27 cellular contexts compared by ENCODE assay signal in the genomic region with DNA sequence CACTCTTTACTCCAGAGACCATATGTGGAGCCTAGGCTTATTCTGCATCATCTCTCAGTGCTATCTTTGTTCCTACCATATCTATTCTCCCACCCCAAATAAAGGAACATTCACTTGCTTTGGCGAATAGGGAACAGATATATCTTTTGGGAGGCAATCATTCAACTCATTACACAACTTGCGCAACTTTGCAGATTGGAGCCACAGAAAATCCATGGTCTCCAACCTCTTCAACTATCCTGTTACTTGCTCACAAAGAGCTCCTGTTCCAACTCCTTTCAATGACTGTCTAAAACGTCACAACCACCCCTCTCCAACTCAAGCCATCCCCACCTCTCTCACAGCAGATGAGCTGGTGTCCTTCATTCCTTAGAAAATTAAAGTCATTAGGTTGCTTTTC.
DNase-seq lines count a peak whose midpoint lies in the region; ATAC-seq, FAIRE-seq and TF ChIP-seq lines count a peak whose summit lies in the region.
"Had no signal": no experiment of that assay in that cellular context is flagged by ENCODE, and none has a peak within 500 bp of the region (broad histone marks: within the 10 kb centered on the region; RNA-seq: fewer than 3 reads in every experiment).

No MANE protein-coding gene starts in this region.

- H3K14ac ChIP-seq in IMR-90 (replicated peaks; ENCODE audit: low read depth, low read length) (no peak overlapping the region), H1 (ENCODE audit: insufficient read length) (no peak overlapping the region)

- 50% methylated on average over 2 of the region's 3 CpGs; no CpG with 5 or more reads in 1 of the 2 experiments for WGBS in IMR-90 (ENCODE audit: extremely low coverage in 2 of 2, insufficient read length in 1 of 2), 2 experiments
- 4% methylated on average over 3 of the region's 3 CpGs for WGBS in K562 (ENCODE audit: insufficient coverage, low coverage, missing lambda C conversion rate)
- WGBS in H1 (ENCODE audit: extremely low coverage in 1 of 2, insufficient coverage in 1 of 2, insufficient read length in 1 of 2, insufficient replicate concordance in 2 of 2, low coverage in 1 of 2, low lambda C conversion rate in 2 of 2, missing lambda C conversion rate in 1 of 2), 2 experiments = 90% methylated on average over 3 of the region's 3 CpGs; no CpG with 5 or more reads in 1 of the 2 experiments

- peaks cover 7% of the 10 kb centered on the region for H3K27me3 Mint-ChIP-seq in nephron progenitor cell (ENCODE audit: low read depth, poor library complexity)
- H3K27me3 Mint-ChIP-seq: CD4-positive, CD25-positive, alpha-beta regulatory T cell; CD8-positive, alpha-beta memory T cell had no signal

- H3K27ac ChIP-seq in IMR-90 (ENCODE audit: insufficient read depth, low read length) (no peak overlapping the region), K562 (ENCODE audit: extremely low read depth, low read depth, low read length) (no peak overlapping the region), H1 (ENCODE audit: low read depth, low read length) (no peak overlapping the region)
- H3K27ac ChIP-seq: BLaER1 had no signal

- H3K79me2 ChIP-seq in K562 (ENCODE audit: control insufficient read depth, insufficient read depth, low read length) = no peaks in the 10 kb centered on the region
- H3K79me2 ChIP-seq in H1 (ENCODE audit: control insufficient read depth in 1 of 2, insufficient read depth in 2 of 2, low read length in 2 of 2) = no peaks in the 10 kb centered on the region

- peaks cover 10% of the 10 kb centered on the region for H3K9me3 Mint-ChIP-seq in nephron progenitor cell
- H3K9me3 Mint-ChIP-seq: CD8-positive, alpha-beta memory T cell had no signal

- no peak overlapping the region for H2BK5ac ChIP-seq in IMR-90 (ENCODE audit: low read depth, low read length, poor library complexity, severe bottlenecking)
- no peak overlapping the region for H2BK5ac ChIP-seq in H1 (ENCODE audit: low read depth, low read length)

- H3K4me3 ChIP-seq in IMR-90 (ENCODE audit: insufficient read depth, low read depth, low read length) (no peak overlapping the region), K562 (no peak overlapping the region), H1 (ENCODE audit: extremely low read depth in 1 of 4, insufficient read depth in 2 of 4, low read depth in 3 of 4, low read length in 4 of 4) (no peak overlapping the region)
- H3K4me3 ChIP-seq: BLaER1, GM12878 had no signal

- intact Hi-C loops in IMR-90 (cut with micrococcal nuclease) (no loop called here), K562 (cut with micrococcal nuclease) (no loop called here), Right ventricle myocardium superior (cut with DNase I) (no loop called here)

- no peak overlapping the region for H2AK5ac ChIP-seq in IMR-90 (ENCODE audit: low read depth, low read length)
- no peak overlapping the region for H2AK5ac ChIP-seq in H1 (ENCODE audit: low read depth, low read length)

- no peak overlapping the region for H3K56ac ChIP-seq in IMR-90 (ENCODE audit: extremely low read depth, insufficient read depth, low read length)
- H3K56ac ChIP-seq in H1 (replicated peaks; ENCODE audit: insufficient read length, low read depth, low read length) = no peak overlapping the region

- H4K8ac ChIP-seq in IMR-90 (ENCODE audit: low read depth in 2 of 2, low read length in 2 of 2) (no peak overlapping the region), H1 (ENCODE audit: extremely low read depth, insufficient read depth, low read length) (no peak overlapping the region)

- H3K36me3 Mint-ChIP-seq in nephron progenitor cell (ENCODE audit: low read depth) = no peaks in the 10 kb centered on the region
- H3K36me3 Mint-ChIP-seq: CD14-positive monocyte; CD4-positive, alpha-beta memory T cell; CD4-positive, CD25-positive, alpha-beta regulatory T cell; CD8-positive, alpha-beta memory T cell had no signal

- POLR2A ChIA-PET in IMR-90 (lab: Charles Lee; ENCODE audit: unreplicated experiment) (no interaction called here), K562 (lab: Yijun Ruan, JAX) (no interaction called here), H1 (lab: Charles Lee; ENCODE audit: partially characterized antibody) (no interaction called here)

- H3K4me1 ChIP-seq in IMR-90 (ENCODE audit: control insufficient read depth, insufficient read depth, low read length) (no peaks in the 10 kb centered on the region), K562 (replicated peaks in 1 of 2; ENCODE audit: control insufficient read depth in 2 of 2, insufficient read depth in 2 of 2, low read length in 2 of 2) (no peaks in the 10 kb centered on the region), H1 (replicated peaks in 1 of 4; ENCODE audit: control insufficient read depth in 3 of 4, insufficient read depth in 4 of 4, low read length in 3 of 4) (peaks cover 0 to 4% (median under 1%) of the 10 kb centered on the region in 4 experiments; a peak in 2 of 7 replicates)
- H3K4me1 ChIP-seq: BE2C, BLaER1 had no signal

- H2BK20ac ChIP-seq in IMR-90 (ENCODE audit: low read depth, low read length) (no peak overlapping the region), H1 (ENCODE audit: low read length) (no peak overlapping the region)

- TF ChIP-seq CTCF in IMR-90 (conservative IDR thresholded peaks at IDR 0.05; ENCODE audit: low read depth, low read length) (no peak), K562 (IDR thresholded peaks at IDR 0.05 in 2 of 3, conservative IDR thresholded peaks at IDR 0.05 in 1 of 3; ENCODE audit: insufficient read depth in 2 of 3, low read depth in 1 of 3, low read length in 3 of 3) (no peak), H1 (IDR thresholded peaks at IDR 0.05; ENCODE audit: control extremely low read depth in 1 of 3, insufficient read depth in 1 of 3, low read depth in 1 of 3, low read length in 3 of 3) (no peak), nephron progenitor cell (IDR thresholded peaks at IDR 0.05) (no peak)

- H2BK120ac ChIP-seq in IMR-90 (ENCODE audit: low read depth, low read length) = no peak overlapping the region
- no peak overlapping the region for H2BK120ac ChIP-seq in H1 (replicated peaks; ENCODE audit: low read depth, low read length)

- no peaks in the 10 kb centered on the region for H4K20me1 ChIP-seq in IMR-90 (ENCODE audit: insufficient read depth, low read length)
- H4K20me1 ChIP-seq in K562 (replicated peaks; ENCODE audit: control insufficient read depth, insufficient read depth, low read length) = no peaks in the 10 kb centered on the region
- H4K20me1 ChIP-seq in H1 (replicated peaks in 1 of 2; ENCODE audit: control insufficient read depth in 1 of 2, insufficient read depth in 2 of 2, low read length in 2 of 2) = no peaks in the 10 kb centered on the region
- H4K20me1 ChIP-seq: BLaER1 had no signal

- H3K79me1 ChIP-seq in IMR-90 (ENCODE audit: low read depth in 1 of 2, low read length in 2 of 2) (no peaks in the 10 kb centered on the region), H1 (ENCODE audit: low read depth, low read length) (no peaks in the 10 kb centered on the region; the same call in 1 of the 2 replicates)

- DNase-seq in IMR-90 (no peak), K562 (ENCODE audit: extremely low read depth in 1 of 4, low spot score in 3 of 4) (no peak), H1 (ENCODE audit: low read depth in 1 of 2, low spot score in 2 of 2) (no peak), nephron progenitor cell (no peak), ecto neural progenitor cell (ENCODE audit: low spot score) (no peak), Right ventricle myocardium superior (no peak)
- DNase-seq: 8988T; ACHN; BE2C; C1 segment of cervical spinal cord; CD4-positive, alpha-beta memory T cell; CD4-positive, CD25-positive, alpha-beta regulatory T cell; CD8-positive, alpha-beta memory T cell; COR-L47; DMS 273 treated with DMSO at 0.1 percent for 48 hours; DMS153; DMS53; DMS79; DND-41; EL; GDM1 had no signal

- H2AFZ ChIP-seq in IMR-90 (replicated peaks; ENCODE audit: low read length, poor library complexity) (no peak overlapping the region), K562 (ENCODE audit: low read depth, low read length) (no peak overlapping the region), H1 (ENCODE audit: low read length) (no peak overlapping the region)

- TF ChIP-seq RAD21 in IMR-90 (IDR thresholded peaks at IDR 0.05; ENCODE audit: low read length) (no peak), K562 (CRISPR knock-in tag; conservative IDR thresholded peaks at IDR 0.05 in 1 of 2, IDR thresholded peaks at IDR 0.05 in 1 of 2) (no peak), H1 (IDR thresholded peaks at IDR 0.05 in 1 of 2, conservative IDR thresholded peaks at IDR 0.05 in 1 of 2; ENCODE audit: low read depth in 2 of 2, low read length in 2 of 2) (no peak)

- H3K23ac ChIP-seq in IMR-90 (ENCODE audit: low read depth, low read length) = no peak overlapping the region
- no peak overlapping the region for H3K23ac ChIP-seq in H1 (ENCODE audit: insufficient read length)

- H4K91ac ChIP-seq in IMR-90 (ENCODE audit: insufficient read depth, low read depth, low read length) = no peak overlapping the region
- H4K91ac ChIP-seq in H1 (replicated peaks; ENCODE audit: insufficient read length, low read length) = no peak overlapping the region

- CTCF ChIA-PET in IMR-90 (lab: Yijun Ruan, JAX) (no interaction called here), K562 (lab: Yijun Ruan, JAX; ENCODE audit: low intra/inter-chr PET ratio) (no interaction called here), H1 (lab: Charles Lee; ENCODE audit: partially characterized antibody) (no interaction called here)

- H3K23me2 ChIP-seq in H1 (ENCODE audit: low read depth, low read length) = no peaks in the 10 kb centered on the region

- no peak overlapping the region for H2BK12ac ChIP-seq in H1 (ENCODE audit: low read depth, low read length)

- H3K27ac Mint-ChIP-seq in nephron progenitor cell = no peak overlapping the region
- H3K27ac Mint-ChIP-seq: CD14-positive monocyte; CD4-positive, alpha-beta memory T cell; CD4-positive, CD25-positive, alpha-beta regulatory T cell; CD8-positive, alpha-beta memory T cell had no signal

- dilution Hi-C loops in IMR-90 (cut with HindIII; ENCODE audit: low sequenced_read_pairs, unreplicated experiment) = no loop called here

- H2AK9ac ChIP-seq in IMR-90 (replicated peaks; ENCODE audit: low read depth, low read length, poor library complexity) = no peak overlapping the region

- H3K4me2 ChIP-seq in IMR-90 (ENCODE audit: low read depth, low read length) (no peak overlapping the region), K562 (ENCODE audit: insufficient read depth, low read length) (no peak overlapping the region), H1 (ENCODE audit: insufficient read depth in 1 of 2, low read depth in 2 of 2, low read length in 2 of 2) (no peak overlapping the region)
- H3K4me2 ChIP-seq: BLaER1 had no signal

- TF ChIP-seq POLR2A in IMR-90 (IDR thresholded peaks at IDR 0.05; ENCODE audit: low read depth, low read length) (no peak), K562 (conservative IDR thresholded peaks at IDR 0.05) (no peak), H1 (IDR thresholded peaks at IDR 0.05; ENCODE audit: control extremely low read depth in 1 of 2, low read depth in 2 of 2, low read length in 2 of 2) (no peak)

- H3K18ac ChIP-seq in IMR-90 (ENCODE audit: low read depth, low read length) (no peak overlapping the region), H1 (ENCODE audit: extremely low read depth, low read length) (no peak overlapping the region)

- H3K9ac ChIP-seq in IMR-90 (ENCODE audit: low read depth, low read length) (no peak overlapping the region), K562 (ENCODE audit: insufficient read depth in 1 of 2, low read depth in 2 of 2, low read length in 2 of 2) (no peak overlapping the region), H1 (replicated peaks in 1 of 4; ENCODE audit: extremely low read depth in 1 of 4, low read depth in 3 of 4, low read length in 3 of 4) (no peak overlapping the region)
- H3K9ac ChIP-seq: BLaER1 had no signal

- H3K4ac ChIP-seq in IMR-90 (ENCODE audit: low read depth, low read length) (no peak overlapping the region), H1 (replicated peaks; ENCODE audit: insufficient read length, low read depth, low read length) (no peak overlapping the region)

- no peak overlapping the region for H4K5ac ChIP-seq in IMR-90 (ENCODE audit: low read depth, low read length)
- H4K5ac ChIP-seq in H1 (ENCODE audit: insufficient read length, low read depth, low read length) = no peak overlapping the region

- no peaks in the 10 kb centered on the region for H3K4me1 Mint-ChIP-seq in nephron progenitor cell
- H3K4me1 Mint-ChIP-seq: CD14-positive monocyte; CD4-positive, alpha-beta memory T cell; CD4-positive, CD25-positive, alpha-beta regulatory T cell; CD8-positive, alpha-beta memory T cell had no signal

- H3K36me3 ChIP-seq in IMR-90 (ENCODE audit: control insufficient read depth, insufficient read depth, low read length) (no peaks in the 10 kb centered on the region), K562 (ENCODE audit: control insufficient read depth, insufficient read depth, low read length) (no peaks in the 10 kb centered on the region), H1 (ENCODE audit: control insufficient read depth in 2 of 4, insufficient read depth in 4 of 4, low read length in 3 of 4) (no peaks in the 10 kb centered on the region)
- H3K36me3 ChIP-seq: BE2C, BLaER1 had no signal

- TF ChIP-seq EP300 in K562 (IDR thresholded peaks at IDR 0.05; ENCODE audit: low read length) (no peak), H1 (IDR thresholded peaks at IDR 0.05; ENCODE audit: borderline replicate concordance in 1 of 2, low read depth in 2 of 2, low read length in 2 of 2) (no peak)

- H3K4me3 Mint-ChIP-seq in nephron progenitor cell = no peak overlapping the region
- H3K4me3 Mint-ChIP-seq: CD14-positive monocyte; CD4-positive, alpha-beta memory T cell; CD4-positive, CD25-positive, alpha-beta regulatory T cell; CD8-positive, alpha-beta memory T cell had no signal

- H3K9me3 ChIP-seq in IMR-90 (ENCODE audit: control insufficient read depth, insufficient read depth, low read length) (no peaks in the 10 kb centered on the region), K562 (replicated peaks; ENCODE audit: control insufficient read depth, insufficient read depth, low read depth, low read length) (no peaks in the 10 kb centered on the region), H1 (ENCODE audit: insufficient read depth in 2 of 2, low read depth in 1 of 2, low read length in 1 of 2) (peaks cover 5 to 11% of the 10 kb centered on the region in 2 experiments; a peak in 2 of 4 replicates)
- H3K9me3 ChIP-seq: BE2C had no signal

- BruUV-seq in IMR-90 (replicated peaks; lab: Mats Ljungman, UMichigan) = no TSS peak
- no TSS peak for BruUV-seq in K562 (replicated peaks; lab: Mats Ljungman, UMichigan)

- in situ Hi-C loops in IMR-90 (cut with MboI; ENCODE audit: low sequenced_read_pairs) (no loop called here), K562 (cut with MboI) (no loop called here)

- H2BK15ac ChIP-seq in IMR-90 (ENCODE audit: low read depth, low read length) (no peak overlapping the region), H1 (ENCODE audit: low read length) (no peak overlapping the region)

- FAIRE-seq in K562 (lab: Jason Lieb, UNC) = no peak
- FAIRE-seq in H1 (lab: Jason Lieb, UNC) = no peak
- FAIRE-seq: A204.1, GM12878, GM12892, GM18507 had no signal

- ATAC-seq in IMR-90 (ENCODE audit: low read depth) (no peak), K562 (no peak), Right ventricle myocardium superior (ENCODE audit: poor library complexity) (no peak)
- ATAC-seq: GM12878 had no signal

- H3K27me3 ChIP-seq in IMR-90 (ENCODE audit: control insufficient read depth, insufficient read depth, low read length) (no peaks in the 10 kb centered on the region), K562 (ENCODE audit: control insufficient read depth in 2 of 2, insufficient read depth in 2 of 2, low read length in 2 of 2) (no peaks in the 10 kb centered on the region), H1 (replicated peaks in 1 of 4; ENCODE audit: control insufficient read depth in 3 of 4, extremely low read depth in 1 of 4, insufficient read depth in 3 of 4, low read length in 3 of 4) (no peaks in the 10 kb centered on the region)
- H3K27me3 ChIP-seq: BE2C, BLaER1 had no signal

- H3K9me1 ChIP-seq in IMR-90 (ENCODE audit: insufficient read depth, low read length) = no peaks in the 10 kb centered on the region
- no peaks in the 10 kb centered on the region for H3K9me1 ChIP-seq in K562 (ENCODE audit: control insufficient read depth, insufficient read depth, low read length)
